9 cellular contexts compared by ENCODE assay signal in the genomic region with DNA sequence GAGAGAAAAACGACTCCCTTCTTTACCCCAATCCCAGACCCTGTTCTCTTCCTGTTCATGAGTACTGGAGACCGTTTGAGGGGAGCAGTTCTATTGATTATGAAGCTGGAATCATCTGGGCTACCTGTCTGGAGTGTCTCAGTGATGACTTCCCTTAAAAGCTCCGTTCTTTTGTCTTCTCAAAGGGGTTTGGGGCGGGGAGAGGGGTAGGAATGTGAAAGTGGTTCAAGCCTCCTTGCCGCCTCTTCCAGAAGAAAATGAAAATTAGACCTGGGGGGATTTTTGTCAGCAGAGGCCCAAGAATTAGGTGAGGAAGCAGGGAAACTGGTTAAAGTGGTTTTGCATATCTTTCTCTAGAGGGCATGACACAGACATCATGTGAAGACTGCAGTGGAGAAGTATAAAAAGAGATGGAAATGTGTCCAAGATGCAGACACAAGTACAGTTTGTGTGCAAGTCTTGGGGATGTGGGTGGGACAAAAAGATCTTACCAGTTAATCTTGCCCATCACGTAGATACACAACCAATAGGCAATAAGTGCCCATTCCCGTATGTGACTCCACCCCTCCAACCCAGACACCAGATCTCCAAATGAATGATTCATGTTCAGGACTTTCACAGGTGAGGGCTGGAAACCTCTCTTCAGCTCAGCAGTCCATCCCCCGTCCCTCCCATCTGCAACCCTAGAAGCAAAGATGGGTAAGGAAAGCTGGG. TPM values are rescaled to one million over a fixed set of nuclear protein-coding genes. Genes with fewer than 3 reads are reported as not detected.
DNase-seq lines count a peak whose midpoint lies in the region; ATAC-seq and TF ChIP-seq lines count a peak whose summit lies in the region.
"Had no signal": no experiment of that assay in that cellular context is flagged by ENCODE, and none has a peak within 500 bp of the region (broad histone marks: within the 10 kb centered on the region; RNA-seq: fewer than 3 reads in every experiment).

No MANE protein-coding gene starts in this region.

- peak overlapping the region; percentile 5 for H3K4me3 Mint-ChIP-seq in activated CD8-positive, alpha-beta T cell treated with anti-CD3 and anti-CD28 coated beads for 36 hours
- H3K4me3 Mint-ChIP-seq: IgD-negative memory B cell had no signal

- peak overlapping the region; percentile 97 for H3K4me2 ChIP-seq in skeletal muscle satellite cell (ENCODE audit: low read length)

- peak overlapping the region; percentile 53 for H3K4me3 ChIP-seq in HUES48 (ENCODE audit: low read depth, low read length)
- peak overlapping the region; percentile 84 for H3K4me3 ChIP-seq in skeletal muscle satellite cell (ENCODE audit: low read length)

- peak overlapping the region; percentile 46 for H3K27ac ChIP-seq in HUES48 (ENCODE audit: low read depth, low read length)

- POLR2A ChIA-PET in activated CD8-positive, alpha-beta T cell treated with anti-CD3 and anti-CD28 coated beads for 36 hours (lab: Charles Lee) = interaction anchor here (1.0 to 1.9 kb wide), 4 partner anchors 9 to 72 kb away, joined by 3 to 10 read pairs (median 6); a partner anchor contains a TSS

- CTCF ChIA-PET in activated CD8-positive, alpha-beta T cell treated with anti-CD3 and anti-CD28 coated beads for 36 hours (lab: Charles Lee) = no interaction called here

- no peaks in the 10 kb centered on the region for H3K27me3 Mint-ChIP-seq in activated CD8-positive, alpha-beta T cell treated with anti-CD3 and anti-CD28 coated beads for 36 hours

- H3K9me3 ChIP-seq in HUES48 (ENCODE audit: control insufficient read depth, insufficient read depth, low read length) = no peaks in the 10 kb centered on the region
- H3K9me3 ChIP-seq in skeletal muscle satellite cell (replicated peaks; ENCODE audit: low read length) = no peaks in the 10 kb centered on the region

- H3K4me1 ChIP-seq in HUES48 (ENCODE audit: control insufficient read depth, insufficient read depth, low read length) = peaks cover 32% of the 10 kb centered on the region
- peaks cover 39% of the 10 kb centered on the region for H3K4me1 ChIP-seq in skeletal muscle satellite cell (ENCODE audit: control insufficient read depth, insufficient read depth, low read length)

- DNase-seq in COLO668 (lab: John Stamatoyannopoulos, UW; ENCODE audit: unreplicated experiment) = peak; percentile 41
- DNase-seq in activated CD8-positive, alpha-beta T cell treated with anti-CD3 and anti-CD28 coated beads for 36 hours = no peak
- DNase-seq in hepatic stellate cell (ENCODE audit: low spot score) = peak; percentile 26

- H3K4me1 Mint-ChIP-seq in activated CD8-positive, alpha-beta T cell treated with anti-CD3 and anti-CD28 coated beads for 36 hours (ENCODE audit: low read depth) = peaks cover 26% of the 10 kb centered on the region

- TF ChIP-seq CTCF in activated CD8-positive, alpha-beta T cell treated with anti-CD3 and anti-CD28 coated beads for 36 hours (IDR thresholded peaks at IDR 0.05) = no peak

- H3K36me3 Mint-ChIP-seq in activated CD8-positive, alpha-beta T cell treated with anti-CD3 and anti-CD28 coated beads for 36 hours (ENCODE audit: low read depth) = no peaks in the 10 kb centered on the region
- H3K36me3 Mint-ChIP-seq: IgD-negative memory B cell had no signal

- H3K36me3 ChIP-seq in HUES48 (ENCODE audit: control insufficient read depth, insufficient read depth, low read length) (no peaks in the 10 kb centered on the region), skeletal muscle satellite cell (ENCODE audit: insufficient read depth, low read length) (no peaks in the 10 kb centered on the region)

- no peak overlapping the region for H3K9ac ChIP-seq in HUES48 (ENCODE audit: low read depth, low read length)
- H3K9ac ChIP-seq in skeletal muscle satellite cell (ENCODE audit: low read depth, low read length) = peak overlapping the region; percentile 78

- no peak for ATAC-seq in activated CD8-positive, alpha-beta T cell treated with anti-CD3 and anti-CD28 coated beads for 36 hours
- ATAC-seq in HG02970 (IDR thresholded peaks at IDR 0.05; ENCODE audit: low FRiP score, unreplicated experiment) (no peak), HG03571 (IDR thresholded peaks at IDR 0.05; ENCODE audit: unreplicated experiment) (no peak), GM21619 (IDR thresholded peaks at IDR 0.05; ENCODE audit: unreplicated experiment) (no peak)

- peak overlapping the region; percentile 32 for H3K27ac Mint-ChIP-seq in activated CD8-positive, alpha-beta T cell treated with anti-CD3 and anti-CD28 coated beads for 36 hours

- intact Hi-C loops in activated CD8-positive, alpha-beta T cell treated with anti-CD3 and anti-CD28 coated beads for 36 hours (cut with micrococcal nuclease) = no loop called here

- no peaks in the 10 kb centered on the region for H3K9me3 Mint-ChIP-seq in activated CD8-positive, alpha-beta T cell treated with anti-CD3 and anti-CD28 coated beads for 36 hours
- H3K9me3 Mint-ChIP-seq: IgD-negative memory B cell had no signal

- H3K27me3 ChIP-seq in HUES48 (ENCODE audit: control insufficient read depth, insufficient read depth, low read length) = no peaks in the 10 kb centered on the region
- no peaks in the 10 kb centered on the region for H3K27me3 ChIP-seq in skeletal muscle satellite cell (ENCODE audit: control insufficient read depth, insufficient read depth, low read length)

RNA-seq across cellular contexts. Expression of a gene that starts 0.5 kb away (rescaled TPM):
- under 1 TPM; 0.51 to 0.86 TPM for total RNA-seq in activated CD8-positive, alpha-beta T cell treated with anti-CD3 and anti-CD28 coated beads for 36 hours
- total RNA-seq in skeletal muscle satellite cell (2012; rRNA removed) = 3.3 and 5.2 TPM in 2 replicates

RNA-seq across cellular contexts. Expression of a gene that starts 9.5 kb away (rescaled TPM):
- 10 to 100 TPM; 67.1 to 67.6 TPM for total RNA-seq in activated CD8-positive, alpha-beta T cell treated with anti-CD3 and anti-CD28 coated beads for 36 hours
- total RNA-seq in skeletal muscle satellite cell (2012; rRNA removed) = 12.7 and 15.7 TPM in 2 replicates

RNA-seq across cellular contexts. Expression of a gene that starts 19.5 kb away (rescaled TPM):
- 1 to 10 TPM; 8.2 to 9.1 TPM for total RNA-seq in activated CD8-positive, alpha-beta T cell treated with anti-CD3 and anti-CD28 coated beads for 36 hours
- 2.0 and 6.1 TPM in 2 replicates for total RNA-seq in skeletal muscle satellite cell (2012; rRNA removed)

RNA-seq across cellular contexts. Expression of a gene that starts 37.8 kb away (rescaled TPM):
- 10 to 100 TPM; 25.1 to 28.8 TPM for total RNA-seq in activated CD8-positive, alpha-beta T cell treated with anti-CD3 and anti-CD28 coated beads for 36 hours
- total RNA-seq in skeletal muscle satellite cell (2012; rRNA removed) = 11.4 and 11.7 TPM in 2 replicates
